In the genomic region with DNA sequence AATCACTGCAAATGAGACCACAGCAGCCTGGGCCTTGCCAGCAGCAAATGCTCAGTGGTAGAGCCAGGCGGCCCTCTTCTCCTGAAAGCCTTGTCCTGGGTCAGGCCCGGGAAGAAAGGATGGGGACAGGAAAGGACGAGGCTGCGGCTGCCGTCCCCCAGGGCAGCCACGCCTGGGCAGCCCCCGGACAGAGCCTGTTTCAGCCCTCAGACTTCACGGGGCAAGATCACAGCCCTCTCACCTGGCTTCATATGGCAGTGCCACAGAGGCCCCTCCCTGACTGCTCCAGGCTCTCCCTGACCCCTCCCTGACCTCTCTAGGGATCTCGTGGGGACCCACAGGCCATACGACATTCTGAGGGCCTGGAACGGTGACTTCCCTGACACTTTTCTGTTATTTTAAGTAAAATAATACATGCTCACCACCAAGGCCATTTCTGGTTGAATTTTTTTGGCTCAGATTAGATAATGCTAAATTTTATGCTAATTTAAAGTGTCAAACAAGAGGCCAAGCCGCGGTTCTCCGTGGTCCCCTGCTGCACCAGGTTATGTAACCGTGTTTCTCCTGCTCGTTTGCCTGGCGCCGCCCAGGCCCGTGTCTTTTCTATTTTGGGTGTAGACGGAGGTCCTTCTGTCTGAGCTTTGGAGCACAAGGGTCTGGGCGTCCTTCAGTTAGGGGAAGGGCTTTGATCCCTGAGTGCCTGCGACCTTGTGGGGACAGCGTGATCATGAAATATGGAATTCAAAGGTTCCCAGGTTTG, we compare ENCODE assay signal across 29 cellular contexts. TPM values are rescaled to one million over a fixed set of nuclear protein-coding genes. Genes with fewer than 3 reads are reported as not detected.
"Had no signal": no experiment of that assay in that cellular context is flagged by ENCODE, and none has a peak within 500 bp of the region (broad histone marks: within the 10 kb centered on the region; RNA-seq: fewer than 3 reads in every experiment).

No MANE protein-coding gene starts in this region.

- H3K36me3 ChIP-seq: ascending aorta, breast epithelium, prostate gland, stomach had no signal

- DNase-seq: activated CD4-positive, alpha-beta T cell treated with anti-CD3 and anti-CD28 coated beads, Interleukin-2, amount 10 ng/mL, durations not matched to agents 7 days and 5 days; activated CD8-positive, alpha-beta T cell treated with anti-CD3 and anti-CD28 coated beads, Interleukin-2, amount 10 ng/mL, durations not matched to agents 7 days and 5 days; activated effector memory CD4-positive, alpha-beta T cell treated with Interleukin-2 at 50 U/mL for 16 hours; activated naive CD4-positive, alpha-beta T cell treated with anti-CD3 and anti-CD28 coated beads, Interleukin-2, amount 10 ng/mL, durations not matched to agents 7 days and 5 days; activated naive CD8-positive, alpha-beta T cell treated with anti-CD3 and anti-CD28 coated beads, Interleukin-2, amount 50 U/mL, for 24 hours; activated T-cell treated with anti-CD3 and anti-CD28 coated beads, Interleukin-2, amount 50 U/mL, for 24 hours; dermis blood vessel endothelial cell; effector memory CD4-positive, alpha-beta T cell; foreskin fibroblast; mammary epithelial cell; midbrain; stimulated activated CD4-positive, alpha-beta T cell treated with anti-CD3 and anti-CD28 coated beads, Interleukin-4, amount 100 ng/mL, for 24 hours; stomach; T-cell; T-helper 9 cell; testis had no signal

- H3K9me3 Mint-ChIP-seq: activated CD4-positive, alpha-beta T cell treated with anti-CD3 and anti-CD28 coated beads, Interleukin-2, amount 10 ng/mL, durations not matched to agents 7 days and 5 days; activated naive CD8-positive, alpha-beta T cell treated with anti-CD3 and anti-CD28 coated beads, Interleukin-2, amount 50 U/mL, for 24 hours; activated T-cell treated with anti-CD3 and anti-CD28 coated beads, Interleukin-2, amount 50 U/mL, for 24 hours; stimulated activated effector memory CD8-positive, alpha-beta T cell treated with anti-CD3 and anti-CD28 coated beads, Interleukin-12 subunit alpha, Interleukin-12 subunit beta, amount 100 ng/mL, for 72 hours; T-cell; type B pancreatic cell had no signal

- H3K27me3 ChIP-seq: ascending aorta, testis had no signal

- H3K4me1 ChIP-seq: ascending aorta, breast epithelium, prostate gland had no signal

- H3K36me3 Mint-ChIP-seq: activated naive CD4-positive, alpha-beta T cell treated with anti-CD3 and anti-CD28 coated beads, Interleukin-2, amount 10 ng/mL, durations not matched to agents 7 days and 5 days; stimulated activated effector memory CD8-positive, alpha-beta T cell treated with anti-CD3 and anti-CD28 coated beads, Interleukin-12 subunit alpha, Interleukin-12 subunit beta, amount 100 ng/mL, for 72 hours; T-cell; type B pancreatic cell had no signal

- H3K4me3 ChIP-seq: ascending aorta, breast epithelium, hepatocyte, prostate gland, smooth muscle cell, stomach, testis had no signal

- H3K9me3 ChIP-seq: ascending aorta, breast epithelium, prostate gland, stomach, testis had no signal

- H3K27ac Mint-ChIP-seq: activated CD4-positive, alpha-beta T cell treated with anti-CD3 and anti-CD28 coated beads, Interleukin-2, amount 10 ng/mL, durations not matched to agents 7 days and 5 days; activated CD8-positive, alpha-beta T cell treated with anti-CD3 and anti-CD28 coated beads, Interleukin-2, amount 10 ng/mL, durations not matched to agents 7 days and 5 days; activated naive CD4-positive, alpha-beta T cell treated with anti-CD3 and anti-CD28 coated beads, Interleukin-2, amount 10 ng/mL, durations not matched to agents 7 days and 5 days; activated naive CD8-positive, alpha-beta T cell treated with anti-CD3 and anti-CD28 coated beads, Interleukin-2, amount 50 U/mL, for 24 hours; activated T-cell treated with anti-CD3 and anti-CD28 coated beads, Interleukin-2, amount 50 U/mL, for 24 hours; stimulated activated effector memory CD8-positive, alpha-beta T cell treated with anti-CD3 and anti-CD28 coated beads, Interleukin-12 subunit alpha, Interleukin-12 subunit beta, amount 100 ng/mL, for 72 hours; T-cell; type B pancreatic cell had no signal

- ATAC-seq: activated CD4-positive, CD25-positive, alpha-beta regulatory T cell treated with anti-CD3 and anti-CD28 coated beads, Interleukin-2, amount 50 U/mL, for 24 hours; activated CD8-positive, alpha-beta T cell treated with anti-CD3 and anti-CD28 coated beads, Interleukin-2, amount 10 ng/mL, durations not matched to agents 7 days and 5 days; activated naive CD8-positive, alpha-beta T cell treated with anti-CD3 and anti-CD28 coated beads, Interleukin-2, amount 50 U/mL, for 24 hours; left colon; right cardiac atrium; SK-N-SH treated with all-trans-retinoic acid at 6 μM for 48 hours; stimulated activated effector memory CD8-positive, alpha-beta T cell treated with anti-CD3 and anti-CD28 coated beads, Interleukin-12 subunit alpha, Interleukin-12 subunit beta, amount 100 ng/mL, for 72 hours; T-cell had no signal

- H3K4me3 Mint-ChIP-seq: activated CD4-positive, alpha-beta T cell treated with anti-CD3 and anti-CD28 coated beads, Interleukin-2, amount 10 ng/mL, durations not matched to agents 7 days and 5 days; activated CD8-positive, alpha-beta T cell treated with anti-CD3 and anti-CD28 coated beads, Interleukin-2, amount 10 ng/mL, durations not matched to agents 7 days and 5 days; activated naive CD4-positive, alpha-beta T cell treated with anti-CD3 and anti-CD28 coated beads, Interleukin-2, amount 10 ng/mL, durations not matched to agents 7 days and 5 days; activated naive CD8-positive, alpha-beta T cell treated with anti-CD3 and anti-CD28 coated beads, Interleukin-2, amount 50 U/mL, for 24 hours; activated T-cell treated with anti-CD3 and anti-CD28 coated beads, Interleukin-2, amount 50 U/mL, for 24 hours; stimulated activated effector memory CD8-positive, alpha-beta T cell treated with anti-CD3 and anti-CD28 coated beads, Interleukin-12 subunit alpha, Interleukin-12 subunit beta, amount 100 ng/mL, for 72 hours; T-cell; type B pancreatic cell had no signal

- H3K4me1 Mint-ChIP-seq: activated naive CD4-positive, alpha-beta T cell treated with anti-CD3 and anti-CD28 coated beads, Interleukin-2, amount 10 ng/mL, durations not matched to agents 7 days and 5 days; stimulated activated effector memory CD8-positive, alpha-beta T cell treated with anti-CD3 and anti-CD28 coated beads, Interleukin-12 subunit alpha, Interleukin-12 subunit beta, amount 100 ng/mL, for 72 hours had no signal

- H3K27ac ChIP-seq: ascending aorta, breast epithelium, hepatocyte, prostate gland, stomach, testis had no signal

RNA-seq across cellular contexts. Expression of gene BHLHE23, which starts 59.9 kb away (rescaled TPM):
- total RNA-seq: activated CD4-positive, alpha-beta T cell treated with anti-CD3 and anti-CD28 coated beads, Interleukin-2, amount 10 ng/mL, durations not matched to agents 7 days and 5 days; activated CD8-positive, alpha-beta T cell treated with anti-CD3 and anti-CD28 coated beads, Interleukin-2, amount 10 ng/mL, durations not matched to agents 7 days and 5 days; ascending aorta; breast epithelium; dermis blood vessel endothelial cell; glomerular endothelial cell; hepatocyte; left colon; mammary epithelial cell; omental fat pad; right cardiac atrium; smooth muscle cell; T-cell had no signal
